In genomic region chr4:173171098-173171497, GRCh38 we compare ENCODE assay signal across 8 cellular contexts. TPM values are rescaled to one million over a fixed set of nuclear protein-coding genes. Genes with fewer than 3 reads are reported as not detected.
DNase-seq lines count a peak whose midpoint lies in the region; ATAC-seq and TF ChIP-seq lines count a peak whose summit lies in the region.

No MANE protein-coding gene starts in this region.

- no peaks in the 10 kb centered on the region for H3K27me3 Mint-ChIP-seq in activated naive CD8-positive, alpha-beta T cell
- no peaks in the 10 kb centered on the region for H3K27me3 Mint-ChIP-seq in naive thymus-derived CD4-positive, alpha-beta T cell

- POLR2A ChIA-PET in naive thymus-derived CD4-positive, alpha-beta T cell (lab: Charles Lee): interaction anchor here (1.9 kb wide), 1 partner anchor 163 kb away, joined by 8 read pairs; the partner anchor contains the start of gene HMGB2

- no peaks in the 10 kb centered on the region for H3K36me3 ChIP-seq in KOPT-K1 (ENCODE audit: insufficient read depth, low read length)
- H3K36me3 ChIP-seq in naive thymus-derived CD4-positive, alpha-beta T cell (ENCODE audit: control insufficient read depth in 2 of 3, insufficient read depth in 3 of 3, low read length in 3 of 3): no peaks in the 10 kb centered on the region
- no peaks in the 10 kb centered on the region for H3K36me3 ChIP-seq in colonic mucosa

- no peak for TF ChIP-seq CTCF in colonic mucosa (IDR thresholded peaks at IDR 0.05)

- H3K27ac ChIP-seq in KOPT-K1 (ENCODE audit: low read depth, low read length, poor library complexity, severe bottlenecking) (peak overlapping the region; percentile 84), colonic mucosa (no peak overlapping the region)
- no peak overlapping the region for H3K27ac ChIP-seq in naive thymus-derived CD4-positive, alpha-beta T cell (ENCODE audit: low read depth, low read length)

- H3K4me1 ChIP-seq in naive thymus-derived CD4-positive, alpha-beta T cell (ENCODE audit: control insufficient read depth in 2 of 2, insufficient read depth in 2 of 2, low read length in 2 of 2): peaks cover 15 to 16% of the 10 kb centered on the region in 2 donors
- peaks cover 10% of the 10 kb centered on the region for H3K4me1 ChIP-seq in colonic mucosa

- H3K9ac ChIP-seq in colonic mucosa (ENCODE audit: low read depth in 2 of 2, low read length in 2 of 2): no peak overlapping the region

- H3K27me3 ChIP-seq in naive thymus-derived CD4-positive, alpha-beta T cell (ENCODE audit: control insufficient read depth in 2 of 2, insufficient read depth in 2 of 2, low read length in 2 of 2): no peaks in the 10 kb centered on the region
- no peaks in the 10 kb centered on the region for H3K27me3 ChIP-seq in colonic mucosa

- H3K4me3 Mint-ChIP-seq in activated naive CD8-positive, alpha-beta T cell: peak overlapping the region; percentile 94
- H3K4me3 Mint-ChIP-seq in naive thymus-derived CD4-positive, alpha-beta T cell: peak overlapping the region; percentile 63 to 90 (median 85)

- no peak overlapping the region for H3K27ac Mint-ChIP-seq in activated naive CD8-positive, alpha-beta T cell
- H3K27ac Mint-ChIP-seq in naive thymus-derived CD4-positive, alpha-beta T cell: peak overlapping the region in 3 of 9 donors; percentile 55 to 59 (median 57)

- intact Hi-C loops in naive thymus-derived CD4-positive, alpha-beta T cell (cut with micrococcal nuclease): loop anchor here (2.0 kb wide), 3 partner anchors 20 to 158 kb away; no protein-coding TSS in a partner anchor
- intact Hi-C loops in colonic mucosa (cut with DNase I): loop anchor here (10.0 kb wide), 1 partner anchor 64 kb away; no protein-coding TSS in a partner anchor

- no peaks in the 10 kb centered on the region for H3K9me3 Mint-ChIP-seq in activated naive CD8-positive, alpha-beta T cell (ENCODE audit: low read depth)
- H3K9me3 Mint-ChIP-seq in naive thymus-derived CD4-positive, alpha-beta T cell: peaks cover 0 to 4% (median 0%) of the 10 kb centered on the region in 11 donors

- H3K4me3 ChIP-seq in naive thymus-derived CD4-positive, alpha-beta T cell (ENCODE audit: low read length): no peak overlapping the region
- no peak overlapping the region for H3K4me3 ChIP-seq in colonic mucosa

- H3K9me3 ChIP-seq in KOPT-K1 (ENCODE audit: insufficient read depth, low read length, poor library complexity, severe bottlenecking) (no peaks in the 10 kb centered on the region), colonic mucosa (no peaks in the 10 kb centered on the region)
- H3K9me3 ChIP-seq in naive thymus-derived CD4-positive, alpha-beta T cell (ENCODE audit: control insufficient read depth in 2 of 3, low read length in 3 of 3): no peaks in the 10 kb centered on the region

- H3K4me1 Mint-ChIP-seq in activated naive CD8-positive, alpha-beta T cell (ENCODE audit: low read depth): peaks cover 60% of the 10 kb centered on the region
- peaks cover 39 to 76% (median 51%) of the 10 kb centered on the region in 7 donors for H3K4me1 Mint-ChIP-seq in naive thymus-derived CD4-positive, alpha-beta T cell

- no peaks in the 10 kb centered on the region for H3K36me3 Mint-ChIP-seq in activated naive CD8-positive, alpha-beta T cell
- no peaks in the 10 kb centered on the region for H3K36me3 Mint-ChIP-seq in naive thymus-derived CD4-positive, alpha-beta T cell

- DNase-seq in NCI-H1092 treated with DMSO at 0.1 percent for 48 hours (lab: John Stamatoyannopoulos, UW): peak; percentile 17
- DNase-seq in NCI-H1092 (lab: John Stamatoyannopoulos, UW): no peak
- DNase-seq in naive thymus-derived CD4-positive, alpha-beta T cell: no peak
- no peak for DNase-seq in cerebellar nuclear complex (lab: John Stamatoyannopoulos, UW)
- no peak for DNase-seq in colonic mucosa
- DNase-seq in midbrain (lab: John Stamatoyannopoulos, UW): no peak

- CTCF ChIA-PET in naive thymus-derived CD4-positive, alpha-beta T cell (lab: Charles Lee): interaction anchor here (0.9 to 1.7 kb wide), 3 partner anchors 85 to 158 kb away, joined by 3 read pairs; no protein-coding TSS in a partner anchor

- ATAC-seq in naive thymus-derived CD4-positive, alpha-beta T cell: no peak

RNA-seq across cellular contexts. Expression of gene GALNT7, which starts 2.5 kb away (rescaled TPM):
- 10 to 100 TPM; 10.2 to 24.1 (median 21.2) TPM for total RNA-seq in naive thymus-derived CD4-positive, alpha-beta T cell
- 1 to 10 TPM; 8.3 to 9.4 TPM for polyA plus RNA-seq in naive thymus-derived CD4-positive, alpha-beta T cell
- total RNA-seq in colonic mucosa: 100 to 1,000 TPM in 1 of 2 donors, 10 to 100 TPM in 1; 83.5 to 138 TPM
